In genomic region chr3:4996771-4997291, GRCh38 we compare ENCODE assay signal across 18 cellular contexts. TPM values are rescaled to one million over a fixed set of nuclear protein-coding genes. Genes with fewer than 3 reads are reported as not detected.
A peak's percentile ranks its signal among the peaks of the same experiment; 100 is the strongest.
DNase-seq lines count a peak whose midpoint lies in the region; ATAC-seq and TF ChIP-seq lines count a peak whose summit lies in the region.
"Had no signal": no experiment of that assay in that cellular context is flagged by ENCODE, and none has a peak within 500 bp of the region (broad histone marks: within the 10 kb centered on the region; RNA-seq: fewer than 3 reads in every experiment).

No MANE protein-coding gene starts in this region.

- H3K4me2 ChIP-seq in hepatocyte = no peak overlapping the region

- H3K9me3 ChIP-seq in HEK293 (ENCODE audit: control insufficient read depth, insufficient read depth, low read depth, low read length) (no peaks in the 10 kb centered on the region), hepatocyte (ENCODE audit: low read depth) (no peaks in the 10 kb centered on the region), gastrocnemius medialis (no peaks in the 10 kb centered on the region)
- H3K9me3 ChIP-seq: heart left ventricle, uterus had no signal

- POLR2A ChIA-PET in HEK293 (lab: Yijun Ruan, JAX) = interaction anchor here (0.6 to 1.0 kb wide), 2 partner anchors 11 to 30 kb away, joined by 4 to 6 read pairs; no protein-coding TSS in a partner anchor
- POLR2A ChIA-PET in activated CD4-positive, alpha-beta memory T cell treated with anti-CD3 and anti-CD28 coated beads, Interleukin-2, amount 10 ng/mL, durations not matched to agents 7 days and 5 days (lab: Charles Lee) = interaction anchor here (18.0 kb wide), 1 partner anchor 14 kb away, joined by 321 read pairs; the partner anchor contains the start of gene BHLHE40

- H3K36me3 Mint-ChIP-seq in activated CD4-positive, alpha-beta memory T cell treated with anti-CD3 and anti-CD28 coated beads, Interleukin-2, amount 10 ng/mL, durations not matched to agents 7 days and 5 days (ENCODE audit: low read depth) = no peaks in the 10 kb centered on the region
- H3K36me3 Mint-ChIP-seq: CD14-positive monocyte had no signal

- peak; percentile 15 for DNase-seq in activated CD4-positive, alpha-beta memory T cell treated with anti-CD3 and anti-CD28 coated beads, Interleukin-2, amount 10 ng/mL, durations not matched to agents 7 days and 5 days
- DNase-seq in hepatocyte (ENCODE audit: low spot score) (no peak), gastrocnemius medialis (no peak)
- DNase-seq: cerebellar nuclear complex; heart left ventricle; Kasumi-1; NCI-H2029 treated with DMSO at 0.1 percent for 48 hours; right cardiac atrium; SHP77; stimulated activated CD4-positive, alpha-beta T cell treated with anti-CD3 and anti-CD28 coated beads, Interleukin-4, amount 100 ng/mL, for 24 hours; stimulated activated naive CD4-positive, alpha-beta T cell; T1000; uterus had no signal

- in situ Hi-C loops in gastrocnemius medialis (cut with MboI; ENCODE audit: low sequenced_read_pairs in 4 of 4) = loop anchor here in 1 of 4 donors (25.0 kb wide), 1 partner anchor 190 kb away; the partner anchor contains the start of gene EDEM1

- H3K9me3 Mint-ChIP-seq in activated CD4-positive, alpha-beta memory T cell treated with anti-CD3 and anti-CD28 coated beads, Interleukin-2, amount 10 ng/mL, durations not matched to agents 7 days and 5 days = no peaks in the 10 kb centered on the region

- 69% methylated on average over 11 of the region's 11 CpGs for WGBS in hepatocyte (ENCODE audit: low lambda C conversion rate, missing lambda C conversion rate)

- no peaks in the 10 kb centered on the region for H3K79me2 ChIP-seq in hepatocyte

- peaks cover 13% of the 10 kb centered on the region for H3K4me1 ChIP-seq in HEK293 (ENCODE audit: control insufficient read depth, insufficient read depth, low read length)
- peaks cover 7% of the 10 kb centered on the region for H3K4me1 ChIP-seq in hepatocyte (ENCODE audit: insufficient read depth)
- peaks cover 14 to 30% of the 10 kb centered on the region in 2 donors for H3K4me1 ChIP-seq in gastrocnemius medialis
- H3K4me1 ChIP-seq: uterus had no signal

- H3K27ac Mint-ChIP-seq in activated CD4-positive, alpha-beta memory T cell treated with anti-CD3 and anti-CD28 coated beads, Interleukin-2, amount 10 ng/mL, durations not matched to agents 7 days and 5 days = no peak overlapping the region

- H3K27me3 Mint-ChIP-seq in activated CD4-positive, alpha-beta memory T cell treated with anti-CD3 and anti-CD28 coated beads, Interleukin-2, amount 10 ng/mL, durations not matched to agents 7 days and 5 days = no peaks in the 10 kb centered on the region

- CTCF ChIA-PET in HEK293 (lab: Yijun Ruan, JAX) = interaction anchor here (0.7 to 0.8 kb wide), 3 partner anchors 17 to 282 kb away, joined by 3 to 5 read pairs (median 3); no protein-coding TSS in a partner anchor
- CTCF ChIA-PET in activated CD4-positive, alpha-beta memory T cell treated with anti-CD3 and anti-CD28 coated beads, Interleukin-2, amount 10 ng/mL, durations not matched to agents 7 days and 5 days (lab: Charles Lee) = interaction anchor here (0.7 kb wide), 1 partner anchor 17 kb away, joined by 3 read pairs; no protein-coding TSS in a partner anchor

- H3K4me3 Mint-ChIP-seq in activated CD4-positive, alpha-beta memory T cell treated with anti-CD3 and anti-CD28 coated beads, Interleukin-2, amount 10 ng/mL, durations not matched to agents 7 days and 5 days = no peak overlapping the region
- H3K4me3 Mint-ChIP-seq: CD14-positive monocyte had no signal

- TF ChIP-seq POLR2A in gastrocnemius medialis (IDR thresholded peaks at IDR 0.05) = no peak

- no peaks in the 10 kb centered on the region for H3K9me2 ChIP-seq in hepatocyte (replicated peaks; ENCODE audit: insufficient read depth)

- no peak overlapping the region for H3K4me3 ChIP-seq in HEK293 (ENCODE audit: low read depth, low read length)
- no peak overlapping the region for H3K4me3 ChIP-seq in hepatocyte
- no peak overlapping the region for H3K4me3 ChIP-seq in gastrocnemius medialis
- H3K4me3 ChIP-seq: heart left ventricle, uterus had no signal

- H3K36me3 ChIP-seq in HEK293 (ENCODE audit: control insufficient read depth in 2 of 2, insufficient read depth in 1 of 2, low read length in 2 of 2) (no peaks in the 10 kb centered on the region), hepatocyte (replicated peaks; ENCODE audit: insufficient read depth, low read depth) (no peaks in the 10 kb centered on the region), gastrocnemius medialis (no peaks in the 10 kb centered on the region)
- H3K36me3 ChIP-seq: heart left ventricle, uterus had no signal

- intact Hi-C loops in gastrocnemius medialis (cut with DNase I; ENCODE audit: low total_unique reads) = loop anchor here (1.0 kb wide), 1 partner anchor 23 kb away; no protein-coding TSS in a partner anchor

- H3K27me3 ChIP-seq in hepatocyte = no peaks in the 10 kb centered on the region
- no peaks in the 10 kb centered on the region for H3K27me3 ChIP-seq in gastrocnemius medialis
- H3K27me3 ChIP-seq: heart left ventricle, uterus had no signal

- H3K27ac ChIP-seq in HEK293 (ENCODE audit: extremely low read depth, low read depth, low read length) = no peak overlapping the region; the same call in 1 of the 2 replicates
- H3K27ac ChIP-seq in hepatocyte = peak overlapping the region; percentile 30
- peak overlapping the region in 3 of 4 donors; percentile 96 to 100 (median 98) for H3K27ac ChIP-seq in gastrocnemius medialis
- H3K27ac ChIP-seq: heart left ventricle, uterus had no signal

- ATAC-seq in gastrocnemius medialis (no peak), GM19351 (IDR thresholded peaks at IDR 0.05; ENCODE audit: unreplicated experiment) (no peak), HG02642 (IDR thresholded peaks at IDR 0.05; ENCODE audit: poor library complexity, unreplicated experiment) (no peak)
- no peak for ATAC-seq in activated CD4-positive, CD25-positive, alpha-beta regulatory T cell treated with anti-CD3 and anti-CD28 coated beads, Interleukin-2, amount 50 U/mL, for 24 hours
- ATAC-seq: heart left ventricle had no signal

- no peak for TF ChIP-seq CTCF in HEK293 (tag by site-specific recombination; IDR thresholded peaks at IDR 0.05)
- no peak for TF ChIP-seq CTCF in hepatocyte (IDR thresholded peaks at IDR 0.05; ENCODE audit: poor library complexity)
- no peak for TF ChIP-seq CTCF in gastrocnemius medialis (IDR thresholded peaks at IDR 0.05 in 4 of 5, conservative IDR thresholded peaks at IDR 0.05 in 1 of 5)

- H3K4me1 Mint-ChIP-seq in activated CD4-positive, alpha-beta memory T cell treated with anti-CD3 and anti-CD28 coated beads, Interleukin-2, amount 10 ng/mL, durations not matched to agents 7 days and 5 days = peaks cover 55% of the 10 kb centered on the region

- H2AFZ ChIP-seq in hepatocyte = no peak overlapping the region

- H4K20me1 ChIP-seq in hepatocyte (ENCODE audit: insufficient read depth, poor library complexity, severe bottlenecking) = no peaks in the 10 kb centered on the region

TF ChIP-seq in HEK293, 187 proteins besides CTCF, POLR2A, EP300 and RAD21:
- TF ChIP-seq PRDM10 (tag by site-specific recombination; IDR thresholded peaks at IDR 0.05) (0 out of 2 replicates have a peak, but pooled peaks have one; percentile 14), ZSCAN16 (tag by site-specific recombination; IDR thresholded peaks at IDR 0.05) (no peak)

RNA-seq across cellular contexts. Expression of gene BHLHE40, which starts 17.6 kb away (rescaled TPM):
- total RNA-seq in activated CD4-positive, alpha-beta memory T cell treated with anti-CD3 and anti-CD28 coated beads, Interleukin-2, amount 10 ng/mL, durations not matched to agents 7 days and 5 days = 100 to 1,000 TPM; 316 to 318 TPM
- total RNA-seq in hepatocyte (67.1 and 71.6 TPM in 2 replicates), gastrocnemius medialis (10 to 100 TPM; 19.2 to 96.7 (median 45.3) TPM)
- polyA plus RNA-seq in hepatocyte = 116 and 140 TPM in 2 replicates
